In the genomic region with DNA sequence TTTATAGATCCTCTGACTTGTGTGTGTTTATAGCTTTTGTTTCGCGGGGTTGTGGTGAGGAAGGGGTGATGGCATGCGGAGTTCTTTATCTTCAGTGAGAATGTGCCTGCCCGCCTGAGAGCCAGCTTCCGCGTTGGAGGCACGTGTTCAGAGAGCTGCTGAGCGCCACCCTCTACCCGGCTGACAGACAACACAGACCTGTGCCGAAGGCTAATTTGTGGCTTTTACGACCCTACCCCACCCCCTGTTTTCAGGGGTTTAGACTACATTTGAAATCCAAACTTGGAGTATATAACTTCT, we compare ENCODE assay signal across 9 cellular contexts. TPM values are rescaled to one million over a fixed set of nuclear protein-coding genes. Genes with fewer than 3 reads are reported as not detected.
DNase-seq lines count a peak whose midpoint lies in the region; ATAC-seq and TF ChIP-seq lines count a peak whose summit lies in the region.
"Had no signal": no experiment of that assay in that cellular context is flagged by ENCODE, and none has a peak within 500 bp of the region (broad histone marks: within the 10 kb centered on the region; RNA-seq: fewer than 3 reads in every experiment).

No MANE protein-coding gene starts in this region.

- peaks cover 2% of the 10 kb centered on the region for H3K36me3 Mint-ChIP-seq in activated CD4-positive, alpha-beta memory T cell treated with anti-CD3 and anti-CD28 coated beads, Interleukin-2, amount 10 ng/mL, durations not matched to agents 7 days and 5 days (ENCODE audit: low read depth)

- peaks cover 29% of the 10 kb centered on the region for H3K4me1 Mint-ChIP-seq in activated CD4-positive, alpha-beta memory T cell treated with anti-CD3 and anti-CD28 coated beads, Interleukin-2, amount 10 ng/mL, durations not matched to agents 7 days and 5 days

- POLR2A ChIA-PET in activated CD4-positive, alpha-beta memory T cell treated with anti-CD3 and anti-CD28 coated beads, Interleukin-2, amount 10 ng/mL, durations not matched to agents 7 days and 5 days (lab: Charles Lee), result interaction anchor here (0.7 to 2.6 kb wide), 11 partner anchors 8 to 249 kb away, joined by 3 to 19 read pairs (median 5); partner anchors contain the start of genes CD101 and TTF2

- no peak for ATAC-seq in HG03175 (IDR thresholded peaks at IDR 0.05; ENCODE audit: unreplicated experiment)
- ATAC-seq in GM21423 (IDR thresholded peaks at IDR 0.05; ENCODE audit: unreplicated experiment), result no peak

- DNase-seq in NB4 (ENCODE audit: low read depth) (peak; percentile 15), DMS53 treated with DMSO at 0.1 percent for 48 hours (lab: John Stamatoyannopoulos, UW; ENCODE audit: unreplicated experiment) (no peak), germinal center (ENCODE audit: low spot score) (no peak)
- peak; percentile 71 for DNase-seq in activated CD4-positive, alpha-beta memory T cell treated with anti-CD3 and anti-CD28 coated beads, Interleukin-2, amount 10 ng/mL, durations not matched to agents 7 days and 5 days
- DNase-seq in effector CD4-positive, alpha-beta T cell, result peak; percentile 45
- peak; percentile 49 for DNase-seq in stimulated activated CD8-positive, alpha-beta memory T cell treated with anti-CD3 and anti-CD28 coated beads, Interleukin-12 subunit alpha, Interleukin-12 subunit beta, amount 100 ng/mL, for 1 hour (ENCODE audit: low read depth)

- no peak for TF ChIP-seq CTCF in NB4 (IDR thresholded peaks at IDR 0.05; ENCODE audit: low read depth, low read length)

- peak overlapping the region; percentile 51 for H3K27ac Mint-ChIP-seq in activated CD4-positive, alpha-beta memory T cell treated with anti-CD3 and anti-CD28 coated beads, Interleukin-2, amount 10 ng/mL, durations not matched to agents 7 days and 5 days

- peaks cover 2% of the 10 kb centered on the region for H3K27me3 Mint-ChIP-seq in activated CD4-positive, alpha-beta memory T cell treated with anti-CD3 and anti-CD28 coated beads, Interleukin-2, amount 10 ng/mL, durations not matched to agents 7 days and 5 days

- no peak for TF ChIP-seq POLR2A in NB4 (IDR thresholded peaks at IDR 0.05; ENCODE audit: extremely low read depth, insufficient read length)

- CTCF ChIA-PET in activated CD4-positive, alpha-beta memory T cell treated with anti-CD3 and anti-CD28 coated beads, Interleukin-2, amount 10 ng/mL, durations not matched to agents 7 days and 5 days (lab: Charles Lee), result interaction anchor here (1.0 to 2.2 kb wide), 5 partner anchors 17 to 262 kb away, joined by 3 to 13 read pairs (median 4); no protein-coding TSS in a partner anchor

- H3K9me3 Mint-ChIP-seq in activated CD4-positive, alpha-beta memory T cell treated with anti-CD3 and anti-CD28 coated beads, Interleukin-2, amount 10 ng/mL, durations not matched to agents 7 days and 5 days, result no peaks in the 10 kb centered on the region

- peak overlapping the region; percentile 63 for H3K4me3 Mint-ChIP-seq in activated CD4-positive, alpha-beta memory T cell treated with anti-CD3 and anti-CD28 coated beads, Interleukin-2, amount 10 ng/mL, durations not matched to agents 7 days and 5 days

- no peak overlapping the region for H3K4me3 ChIP-seq in NB4 (ENCODE audit: low read depth, low read length)
- H3K4me3 ChIP-seq: HAP-1 had no signal

RNA-seq across cellular contexts. Expression of gene CD101, which starts 14.4 kb away (rescaled TPM):
- total RNA-seq in activated CD4-positive, alpha-beta memory T cell treated with anti-CD3 and anti-CD28 coated beads, Interleukin-2, amount 10 ng/mL, durations not matched to agents 7 days and 5 days, result 1 to 10 TPM; 2.9 to 3.6 TPM

Comparison
In these comparisons a context has a peak if more than half of its experiments do, and no peak if none do; other contexts are left out.
1. DNase-seq: peak in NB4 (single experiment), activated CD4-positive, alpha-beta memory T cell treated with anti-CD3 and anti-CD28 coated beads, Interleukin-2, amount 10 ng/mL, durations not matched to agents 7 days and 5 days (single experiment), effector CD4-positive, alpha-beta T cell (single experiment) and stimulated activated CD8-positive, alpha-beta memory T cell treated with anti-CD3 and anti-CD28 coated beads, Interleukin-12 subunit alpha, Interleukin-12 subunit beta, amount 100 ng/mL, for 1 hour (single experiment); none in DMS53 treated with DMSO at 0.1 percent for 48 hours (single experiment) and germinal center (single experiment).